Comparison of ENCODE assay signal across 8 cellular contexts in genomic region chr17:2138768-2139167, GRCh38.
DNase-seq lines count a peak whose midpoint lies in the region; ATAC-seq, FAIRE-seq and TF ChIP-seq lines count a peak whose summit lies in the region.

No MANE protein-coding gene starts in this region.

- H2AFZ ChIP-seq in keratinocyte (ENCODE audit: control insufficient read depth, low read length) (no peak overlapping the region), neural progenitor cell (replicated peaks) (no peak overlapping the region)

- peaks cover 0 to 9% (median 0%) of the 10 kb centered on the region in 4 donors for H3K4me1 ChIP-seq in Peyer's patch
- peaks cover 30% of the 10 kb centered on the region for H3K4me1 ChIP-seq in keratinocyte (ENCODE audit: control insufficient read depth, extremely low read depth, insufficient read depth, low read length)
- H3K4me1 ChIP-seq in mesendoderm (ENCODE audit: control insufficient read depth, low read depth, low read length) = peaks cover 10% of the 10 kb centered on the region
- peaks cover 17% of the 10 kb centered on the region for H3K4me1 ChIP-seq in neural progenitor cell

- H3K4me3 ChIP-seq in Peyer's patch = no peak overlapping the region
- no peak overlapping the region for H3K4me3 ChIP-seq in keratinocyte (ENCODE audit: control insufficient read depth in 2 of 3, extremely low read depth in 1 of 3, insufficient read depth in 2 of 3, low read depth in 1 of 3, low read length in 3 of 3)
- no peak overlapping the region for H3K4me3 ChIP-seq in mesendoderm (ENCODE audit: low read length)
- H3K4me3 ChIP-seq in neural progenitor cell = no peak overlapping the region

- H3K79me1 ChIP-seq in mesendoderm (ENCODE audit: low read length) = peaks cover 1% of the 10 kb centered on the region

- ATAC-seq in GM21529 (IDR thresholded peaks at IDR 0.05; ENCODE audit: unreplicated experiment) (peak; percentile 20), HG03045 (IDR thresholded peaks at IDR 0.05; ENCODE audit: unreplicated experiment) (no peak)

- no peak overlapping the region for H3K56ac ChIP-seq in mesendoderm (ENCODE audit: low read length)

- H3K4me2 ChIP-seq in keratinocyte (ENCODE audit: control insufficient read depth, extremely low read depth, insufficient read depth, low read depth, low read length) (peak overlapping the region; percentile 22), mesendoderm (ENCODE audit: low read length) (no peak overlapping the region), neural progenitor cell (no peak overlapping the region)

- H3F3A ChIP-seq in neural progenitor cell (ENCODE audit: low read depth) = peaks cover 22% of the 10 kb centered on the region

- peaks cover 2% of the 10 kb centered on the region for H3K9me1 ChIP-seq in keratinocyte (ENCODE audit: control insufficient read depth, extremely low read depth, insufficient read depth, low read length)

- H3K18ac ChIP-seq in mesendoderm (ENCODE audit: low read length) = no peak overlapping the region

- H3K27me3 ChIP-seq in Peyer's patch (no peaks in the 10 kb centered on the region), keratinocyte (ENCODE audit: control insufficient read depth, extremely low read depth, insufficient read depth, low read length) (no peaks in the 10 kb centered on the region), mesendoderm (ENCODE audit: insufficient read depth, low read length, poor library complexity) (no peaks in the 10 kb centered on the region), neural progenitor cell (no peaks in the 10 kb centered on the region)

- intact Hi-C loops in CD14-positive monocyte (cut with micrococcal nuclease) = loop anchor here in 1 of 2 donors (5.0 kb wide), 1 partner anchor 66 kb away; no protein-coding TSS in a partner anchor

- H4K5ac ChIP-seq in mesendoderm (ENCODE audit: low read length) = no peak overlapping the region

- peak; percentile 65 for FAIRE-seq in keratinocyte (lab: Jason Lieb, UNC)

- WGBS in mesendoderm (ENCODE audit: extremely low coverage, insufficient coverage, low lambda C conversion rate) = no CpG with 5 or more reads among the region's 2 CpGs

- H4K20me1 ChIP-seq in keratinocyte (ENCODE audit: control insufficient read depth, extremely low read depth, insufficient read depth, low read length) (no peaks in the 10 kb centered on the region), neural progenitor cell (ENCODE audit: low read depth) (peaks cover 30% of the 10 kb centered on the region)

- TF ChIP-seq CTCF in CD14-positive monocyte (IDR thresholded peaks at IDR 0.05) = no peak
- TF ChIP-seq CTCF in Peyer's patch (IDR thresholded peaks at IDR 0.05) = no peak
- no peak for TF ChIP-seq CTCF in keratinocyte (optimal IDR thresholded peaks at IDR 0.05 in 1 of 3, IDR thresholded peaks at IDR 0.05 in 1 of 3, conservative IDR thresholded peaks at IDR 0.05 in 1 of 3; ENCODE audit: extremely low read depth in 1 of 3, insufficient read depth in 2 of 3, low read length in 3 of 3)
- TF ChIP-seq CTCF in neural progenitor cell (IDR thresholded peaks at IDR 0.05) = no peak

- no peak overlapping the region for H3K4ac ChIP-seq in mesendoderm (ENCODE audit: low read depth, low read length)

- H3K79me2 ChIP-seq in keratinocyte (ENCODE audit: control insufficient read depth, insufficient read depth, low read length) = no peaks in the 10 kb centered on the region
- H3K79me2 ChIP-seq in mesendoderm (ENCODE audit: control insufficient read depth, insufficient read depth, low read length) = no peaks in the 10 kb centered on the region
- H3K79me2 ChIP-seq in neural progenitor cell (ENCODE audit: low read depth) = peaks cover 5% of the 10 kb centered on the region

- H2BK120ac ChIP-seq in mesendoderm (ENCODE audit: low read depth, low read length) = no peak overlapping the region

- no peaks in the 10 kb centered on the region for H3K9me3 ChIP-seq in Peyer's patch
- H3K9me3 ChIP-seq in keratinocyte (ENCODE audit: control insufficient read depth, low read depth, low read length) = no peaks in the 10 kb centered on the region
- H3K9me3 ChIP-seq in neural progenitor cell (ENCODE audit: low read depth) = no peaks in the 10 kb centered on the region

- H3K36me3 Mint-ChIP-seq in CD14-positive monocyte (peaks cover 8 to 9% of the 10 kb centered on the region in 2 donors), neural progenitor cell (peaks cover 1% of the 10 kb centered on the region)

- no peak overlapping the region for H2BK5ac ChIP-seq in mesendoderm (ENCODE audit: low read length)

- TF ChIP-seq POLR2A in Peyer's patch (IDR thresholded peaks at IDR 0.05) = no peak

- H3K36me3 ChIP-seq in Peyer's patch = no peaks in the 10 kb centered on the region
- no peaks in the 10 kb centered on the region for H3K36me3 ChIP-seq in keratinocyte (ENCODE audit: control insufficient read depth in 2 of 2, extremely low read depth in 1 of 2, insufficient read depth in 2 of 2, low read length in 2 of 2)
- H3K36me3 ChIP-seq in mesendoderm (ENCODE audit: control insufficient read depth, insufficient read depth, low read length) = no peaks in the 10 kb centered on the region
- H3K36me3 ChIP-seq in neural progenitor cell = no peaks in the 10 kb centered on the region

- H3K4me1 Mint-ChIP-seq in CD14-positive monocyte (peaks cover 25% of the 10 kb centered on the region), neural progenitor cell (peaks cover 27% of the 10 kb centered on the region)

- H3K9me3 Mint-ChIP-seq in CD14-positive monocyte = peaks cover 0 to 2% (median 0%) of the 10 kb centered on the region in 7 donors
- H3K9me3 Mint-ChIP-seq in neural progenitor cell = no peaks in the 10 kb centered on the region

- no peak overlapping the region for H2AK5ac ChIP-seq in mesendoderm (ENCODE audit: low read length)

- H3K4me3 Mint-ChIP-seq in CD14-positive monocyte = peak overlapping the region in 1 of 2 donors; percentile 23
- H3K4me3 Mint-ChIP-seq in neural progenitor cell = no peak overlapping the region

- H3K27ac ChIP-seq in Peyer's patch = peak overlapping the region in 3 of 4 donors; percentile 32 to 48 (median 36)
- H3K27ac ChIP-seq in keratinocyte (ENCODE audit: control insufficient read depth, insufficient read depth, low read length) = no peak overlapping the region
- no peak overlapping the region for H3K27ac ChIP-seq in mesendoderm (ENCODE audit: low read depth, low read length)
- no peak overlapping the region for H3K27ac ChIP-seq in neural progenitor cell

- H3K9ac ChIP-seq in keratinocyte (ENCODE audit: control insufficient read depth, extremely low read depth, insufficient read depth, low read length) (peak overlapping the region; percentile 13), mesendoderm (ENCODE audit: low read length) (no peak overlapping the region), neural progenitor cell (no peak overlapping the region)

- DNase-seq in CD14-positive monocyte (ENCODE audit: low spot score) (no peak), Peyer's patch (no peak), keratinocyte (ENCODE audit: low read depth, low spot score) (no peak), mesendoderm (no peak), neural progenitor cell (ENCODE audit: low spot score) (no peak), cerebellar nuclear complex (lab: John Stamatoyannopoulos, UW) (no peak)

- H3K23ac ChIP-seq in mesendoderm (ENCODE audit: low read length) = no peak overlapping the region

- no peaks in the 10 kb centered on the region for H3K27me3 Mint-ChIP-seq in CD14-positive monocyte (ENCODE audit: low read depth in 3 of 3)
- no peaks in the 10 kb centered on the region for H3K27me3 Mint-ChIP-seq in neural progenitor cell (ENCODE audit: insufficient read depth, low read depth)

- H3K27ac Mint-ChIP-seq in CD14-positive monocyte = peak overlapping the region in 4 of 7 donors; percentile 22 to 89 (median 83)
- H3K27ac Mint-ChIP-seq in neural progenitor cell = no peak overlapping the region

- dilution Hi-C loops in keratinocyte (cut with MboI; ENCODE audit: extremely low pct_ligation_motif_present, low sequenced_read_pairs) = no loop called here

- no peak overlapping the region for H4K8ac ChIP-seq in mesendoderm (ENCODE audit: low read depth, low read length)

- no peak overlapping the region for H2BK15ac ChIP-seq in mesendoderm (replicated peaks; ENCODE audit: low read depth)

Comparison
In these comparisons a context has a peak if more than half of its experiments do, and no peak if none do; other contexts are left out.
1. H3K27ac ChIP-seq: peak in Peyer's patch (3 of 4); none in keratinocyte (single experiment), mesendoderm (single experiment) and neural progenitor cell (single experiment).